8 cellular contexts compared by ENCODE assay signal in the genomic region with DNA sequence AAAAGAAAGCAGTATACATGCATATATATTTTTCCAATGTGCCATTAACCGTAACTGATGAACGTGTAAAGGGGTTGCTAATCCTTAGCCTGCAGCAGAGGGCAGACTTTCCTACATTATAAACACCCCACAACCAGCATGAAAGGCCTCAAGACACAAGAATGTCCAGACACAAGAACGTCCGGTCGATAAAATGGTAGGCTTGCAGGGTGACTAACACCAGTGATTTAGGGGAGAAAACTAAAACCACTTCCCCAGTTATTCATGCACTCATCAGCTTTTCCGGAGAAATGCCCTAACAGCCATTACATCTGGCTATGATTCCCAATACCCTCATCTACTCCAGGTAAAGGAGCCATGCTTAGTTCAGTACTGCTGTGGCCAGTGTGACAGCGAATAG. TPM values are rescaled to one million over a fixed set of nuclear protein-coding genes. Genes with fewer than 3 reads are reported as not detected.
A peak's percentile ranks its signal among the peaks of the same experiment; 100 is the strongest.
DNase-seq lines count a peak whose midpoint lies in the region; ATAC-seq, FAIRE-seq and TF ChIP-seq lines count a peak whose summit lies in the region.

No MANE protein-coding gene starts in this region.

- H3K4me1 ChIP-seq in breast epithelium = no peaks in the 10 kb centered on the region

- no peaks in the 10 kb centered on the region for H3K27me3 ChIP-seq in breast epithelium

- peaks cover 41% of the 10 kb centered on the region for H3K4me1 Mint-ChIP-seq in MCF 10A (ENCODE audit: insufficient read depth, unreplicated experiment)

- CTCF ChIA-PET in MCF 10A (lab: Yijun Ruan, JAX) = interaction anchor here (0.5 to 2.1 kb wide), 38 partner anchors 8 to 1382 kb away, joined by 3 to 18 read pairs (median 3); a partner anchor contains a TSS

- H3K36me3 Mint-ChIP-seq in MCF 10A (ENCODE audit: insufficient read depth, unreplicated experiment) = no peaks in the 10 kb centered on the region

- TF ChIP-seq POLR2A in breast epithelium (IDR thresholded peaks at IDR 0.05) = no peak
- no peak for TF ChIP-seq POLR2A in GM12891 (IDR thresholded peaks at IDR 0.05; ENCODE audit: low read depth, low read length)

- no peak overlapping the region for H3K27ac ChIP-seq in breast epithelium

- H3K4me3 ChIP-seq in breast epithelium (no peak overlapping the region), retinal pigment epithelial cell (ENCODE audit: low read length) (no peak overlapping the region)

- no peak overlapping the region for H3K27ac Mint-ChIP-seq in MCF 10A (ENCODE audit: low read depth, unreplicated experiment)

- no peaks in the 10 kb centered on the region for H3K36me3 ChIP-seq in breast epithelium

- intact Hi-C loops in MCF 10A (cut with micrococcal nuclease) (loop anchor here (1.0 to 5.0 kb wide), 9 partner anchors 21 to 1027 kb away; a partner anchor contains a TSS), breast epithelium (cut with DNase I; ENCODE audit: low total_unique reads) (no loop called here)

- no peak overlapping the region for H3K4me3 Mint-ChIP-seq in MCF 10A (ENCODE audit: unreplicated experiment)

- peak; percentile 77 for DNase-seq in MCF 10A (ENCODE audit: unreplicated experiment)
- DNase-seq in breast epithelium (ENCODE audit: low spot score in 2 of 2) = no peak
- peak; percentile 68 for DNase-seq in SK-N-DZ (ENCODE audit: low spot score)
- DNase-seq in globus pallidus (ENCODE audit: low spot score) = peak; percentile 74
- DNase-seq in retinal pigment epithelial cell (ENCODE audit: low read depth) = peak; percentile 55
- no peak for DNase-seq in GM12891 (ENCODE audit: insufficient read length, low spot score)

- ATAC-seq in HG03565 (IDR thresholded peaks at IDR 0.05; ENCODE audit: unreplicated experiment) = no peak
- ATAC-seq in GM21447 (IDR thresholded peaks at IDR 0.05; ENCODE audit: unreplicated experiment) = no peak

- H3K27me3 Mint-ChIP-seq in MCF 10A (ENCODE audit: insufficient read depth, unreplicated experiment) = no peaks in the 10 kb centered on the region

- BruUV-seq in MCF 10A (replicated peaks; lab: Mats Ljungman, UMichigan) = no TSS peak

- TF ChIP-seq CTCF in MCF 10A (IDR thresholded peaks at IDR 0.05; ENCODE audit: unreplicated experiment) (peak; percentile 69), breast epithelium (IDR thresholded peaks at IDR 0.05) (peak in 1 of 3 donors; percentile 27), retinal pigment epithelial cell (conservative IDR thresholded peaks at IDR 0.05; ENCODE audit: low read depth, low read length) (peak; percentile 72)

- POLR2A ChIA-PET in MCF 10A (lab: Yijun Ruan, JAX) = interaction anchor here (0.7 kb wide), 1 partner anchor 11 kb away, joined by 3 read pairs; no protein-coding TSS in a partner anchor

- H3K9me3 ChIP-seq in breast epithelium = no peaks in the 10 kb centered on the region

- H3K9me3 Mint-ChIP-seq in MCF 10A (ENCODE audit: unreplicated experiment) = no peaks in the 10 kb centered on the region

- FAIRE-seq in GM12891 (lab: Jason Lieb, UNC) = no peak

TF ChIP-seq in GM12891, 5 proteins besides CTCF, POLR2A, EP300 and RAD21:
- TF ChIP-seq SPI1 (IDR thresholded peaks at IDR 0.05; ENCODE audit: low read depth, low read length) = no peak
- TF ChIP-seq TAF1 (IDR thresholded peaks at IDR 0.05; ENCODE audit: low read depth, low read length) = no peak
- no peak for TF ChIP-seq POU2F2 (IDR thresholded peaks at IDR 0.05; ENCODE audit: low read depth, low read length)
- TF ChIP-seq PAX5 (IDR thresholded peaks at IDR 0.05; ENCODE audit: insufficient read depth, low read length, severe bottlenecking) = no peak
- no peak for TF ChIP-seq POLR2AphosphoS5 (IDR thresholded peaks at IDR 0.05; ENCODE audit: low read depth, low read length)

RNA-seq across cellular contexts. Expression of a gene that starts 57.4 kb away (rescaled TPM):
- total RNA-seq in MCF 10A (2022) (not detected in 2 replicates), breast epithelium (not detected)
- not detected in 2 replicates for polyA plus RNA-seq in SK-N-DZ (2014; cell fraction: cytosol; rRNA removed)
- polyA plus RNA-seq in SK-N-DZ (2014; cell fraction: nucleus; rRNA removed) = not detected in 2 replicates
- polyA plus RNA-seq in GM12891 (2012; ENCODE audit: low read depth, missing spikeins) = not detected

Comparison
In these comparisons a context has a peak if more than half of its experiments do, and no peak if none do; other contexts are left out.
1. DNase-seq: peak in MCF 10A (single experiment), SK-N-DZ (single experiment), globus pallidus (single experiment) and retinal pigment epithelial cell (single experiment); none in breast epithelium (0 of 2) and GM12891 (single experiment).